Comparison of ENCODE assay signal across 8 cellular contexts in genomic region chr11:96257972-96258951, GRCh38.
DNase-seq lines count a peak whose midpoint lies in the region; ATAC-seq and TF ChIP-seq lines count a peak whose summit lies in the region.

No MANE protein-coding gene starts in this region.

- ATAC-seq in CD4-positive, alpha-beta T cell (ENCODE audit: poor library complexity), result peak; percentile 77
- peak; percentile 72 for ATAC-seq in GM19455 (IDR thresholded peaks at IDR 0.05; ENCODE audit: unreplicated experiment)
- ATAC-seq in HG03442 (IDR thresholded peaks at IDR 0.05; ENCODE audit: unreplicated experiment), result peak; percentile 74
- ATAC-seq in activated CD8-positive, alpha-beta T cell treated with anti-CD3 and anti-CD28 coated beads, Interleukin-2, amount 10 ng/mL, durations not matched to agents 7 days and 5 days, result peak; percentile 84

- H3K4me3 ChIP-seq in uterus, result no peak overlapping the region

- peak overlapping the region; percentile 91 for H3K27ac ChIP-seq in CD4-positive, alpha-beta T cell (ENCODE audit: low read depth, low read length)
- peak overlapping the region; percentile 6 to 67 for H3K27ac ChIP-seq in uterus

- no peak for TF ChIP-seq CTCF in CD4-positive, alpha-beta T cell (IDR thresholded peaks at IDR 0.05)
- TF ChIP-seq CTCF in uterus (IDR thresholded peaks at IDR 0.05), result no peak

- H3K9me3 Mint-ChIP-seq in CD4-positive, alpha-beta T cell, result no peaks in the 10 kb centered on the region
- H3K9me3 Mint-ChIP-seq in activated CD8-positive, alpha-beta T cell treated with anti-CD3 and anti-CD28 coated beads, Interleukin-2, amount 10 ng/mL, durations not matched to agents 7 days and 5 days (ENCODE audit: insufficient read depth), result no peaks in the 10 kb centered on the region

- H3K9me3 ChIP-seq in CD4-positive, alpha-beta T cell (ENCODE audit: control insufficient read depth, low read length), result no peaks in the 10 kb centered on the region
- H3K9me3 ChIP-seq in uterus, result no peaks in the 10 kb centered on the region

- POLR2A ChIA-PET in CD4-positive, alpha-beta T cell (lab: Charles Lee), result interaction anchor here (0.6 to 2.1 kb wide), 21 partner anchors 9 to 1190 kb away, joined by 3 to 28 read pairs (median 4); partner anchors contain the start of genes CCDC82, CEP57, FAM76B and JRKL
- POLR2A ChIA-PET in activated CD8-positive, alpha-beta T cell treated with anti-CD3 and anti-CD28 coated beads, Interleukin-2, amount 10 ng/mL, durations not matched to agents 7 days and 5 days (lab: Charles Lee), result interaction anchor here (0.7 to 1.5 kb wide), 6 partner anchors 15 to 131 kb away, joined by 3 to 5 read pairs (median 4); partner anchors contain the start of genes CCDC82 and MAML2

- H3K27me3 ChIP-seq in CD4-positive, alpha-beta T cell (ENCODE audit: control insufficient read depth, insufficient read depth, low read length), result no peaks in the 10 kb centered on the region
- no peaks in the 10 kb centered on the region for H3K27me3 ChIP-seq in uterus

- intact Hi-C loops in CD4-positive, alpha-beta T cell (cut with DNase I, micrococcal nuclease), result loop anchor here (1.0 to 5.0 kb wide), 7 partner anchors 15 to 246 kb away; partner anchors contain the start of gene MAML2 (in 1 of the 2)
- intact Hi-C loops in uterus (cut with DNase I; ENCODE audit: low total_unique reads), result no loop called here

- H3K27me3 Mint-ChIP-seq in CD4-positive, alpha-beta T cell, result no peaks in the 10 kb centered on the region
- H3K27me3 Mint-ChIP-seq in activated CD8-positive, alpha-beta T cell treated with anti-CD3 and anti-CD28 coated beads, Interleukin-2, amount 10 ng/mL, durations not matched to agents 7 days and 5 days (ENCODE audit: low read depth), result no peaks in the 10 kb centered on the region

- in situ Hi-C loops in G401 (cut with HindIII; ENCODE audit: low sequenced_read_pairs), result no loop called here

- H3K4me1 ChIP-seq in uterus, result peaks cover 7 to 10% of the 10 kb centered on the region in 2 donors

- no peak for TF ChIP-seq POLR2A in uterus (IDR thresholded peaks at IDR 0.05)

- peak; percentile 27 to 53 (median 40) for DNase-seq in CD4-positive, alpha-beta T cell
- peak; percentile 68 for DNase-seq in activated CD8-positive, alpha-beta T cell treated with anti-CD3 and anti-CD28 coated beads, Interleukin-2, amount 10 ng/mL, durations not matched to agents 7 days and 5 days
- DNase-seq in iris pigment epithelial cell (ENCODE audit: low read depth) (peak; percentile 81), uterus (no peak), G401 (ENCODE audit: low spot score) (no peak), NCI-H146 (lab: John Stamatoyannopoulos, UW) (no peak)

- H3K36me3 Mint-ChIP-seq in CD4-positive, alpha-beta T cell (ENCODE audit: low read depth), result peaks cover 16% of the 10 kb centered on the region
- H3K36me3 Mint-ChIP-seq in activated CD8-positive, alpha-beta T cell treated with anti-CD3 and anti-CD28 coated beads, Interleukin-2, amount 10 ng/mL, durations not matched to agents 7 days and 5 days (ENCODE audit: low read depth), result peaks cover 31% of the 10 kb centered on the region

- H3K27ac Mint-ChIP-seq in CD4-positive, alpha-beta T cell, result peak overlapping the region; percentile 99
- H3K27ac Mint-ChIP-seq in activated CD8-positive, alpha-beta T cell treated with anti-CD3 and anti-CD28 coated beads, Interleukin-2, amount 10 ng/mL, durations not matched to agents 7 days and 5 days, result peak overlapping the region; percentile 95

- H3K4me1 Mint-ChIP-seq in CD4-positive, alpha-beta T cell (ENCODE audit: low read depth), result peaks cover 92% of the 10 kb centered on the region
- peaks cover 82% of the 10 kb centered on the region for H3K4me1 Mint-ChIP-seq in activated CD8-positive, alpha-beta T cell treated with anti-CD3 and anti-CD28 coated beads, Interleukin-2, amount 10 ng/mL, durations not matched to agents 7 days and 5 days (ENCODE audit: low read depth)

- CTCF ChIA-PET in CD4-positive, alpha-beta T cell (lab: Charles Lee), result interaction anchor here (2.1 kb wide), 1 partner anchor 84 kb away, joined by 11 read pairs; the partner anchor contains the start of gene MAML2
- CTCF ChIA-PET in activated CD8-positive, alpha-beta T cell treated with anti-CD3 and anti-CD28 coated beads, Interleukin-2, amount 10 ng/mL, durations not matched to agents 7 days and 5 days (lab: Charles Lee), result interaction anchor here (0.7 to 4.3 kb wide), 6 partner anchors 52 to 245 kb away, joined by 3 to 35 read pairs (median 4); partner anchors contain the start of gene MAML2

- H3K36me3 ChIP-seq in uterus, result no peaks in the 10 kb centered on the region

- peak overlapping the region; percentile 80 for H3K4me3 Mint-ChIP-seq in CD4-positive, alpha-beta T cell
- peak overlapping the region; percentile 77 for H3K4me3 Mint-ChIP-seq in activated CD8-positive, alpha-beta T cell treated with anti-CD3 and anti-CD28 coated beads, Interleukin-2, amount 10 ng/mL, durations not matched to agents 7 days and 5 days

Comparison
In these comparisons a context has a peak if more than half of its experiments do, and no peak if none do; other contexts are left out.
1. DNase-seq: peak in CD4-positive, alpha-beta T cell (10 of 10), activated CD8-positive, alpha-beta T cell treated with anti-CD3 and anti-CD28 coated beads, Interleukin-2, amount 10 ng/mL, durations not matched to agents 7 days and 5 days (single experiment) and iris pigment epithelial cell (single experiment); none in uterus (0 of 2), G401 (single experiment) and NCI-H146 (single experiment).
2. Peak in every context shown above with its lines, with median percentiles within 50 percentile points of each other: ATAC-seq.